In the genomic region with DNA sequence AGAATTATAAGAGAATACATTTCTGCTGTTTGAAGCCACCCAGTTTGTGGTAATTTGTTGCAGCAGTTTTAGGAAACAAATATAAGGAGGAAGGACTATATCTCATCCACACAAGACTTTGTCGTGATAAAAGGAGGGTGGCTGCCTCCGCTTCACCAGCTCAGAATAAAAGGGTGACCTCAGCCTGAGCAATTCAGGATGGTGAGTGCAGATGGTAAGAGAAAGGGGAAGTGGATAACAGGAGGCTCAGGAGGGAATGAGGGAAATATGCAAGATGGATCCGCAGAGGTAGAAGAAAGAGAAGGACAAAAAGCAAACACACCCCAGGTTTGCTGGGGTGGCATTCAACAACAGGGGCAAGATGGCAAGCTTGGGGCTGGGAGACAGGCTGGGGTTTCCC, we compare ENCODE assay signal across 1 cellular context.
TF ChIP-seq lines count a peak whose summit lies in the region.

No MANE protein-coding gene starts in this region.

TF ChIP-seq in GM12878, 131 proteins besides CTCF, POLR2A, EP300 and RAD21 (continued from another document):
- TF ChIP-seq RELA (IDR thresholded peaks at IDR 0.05; ENCODE audit: borderline replicate concordance, partially characterized antibody) (no peak), HCFC1 (IDR thresholded peaks at IDR 0.05; ENCODE audit: low read length) (no peak), YBX1 (IDR thresholded peaks at IDR 0.05) (no peak), RAD51 (IDR thresholded peaks at IDR 0.05) (no peak)
- TF ChIP-seq, protein P1, sequence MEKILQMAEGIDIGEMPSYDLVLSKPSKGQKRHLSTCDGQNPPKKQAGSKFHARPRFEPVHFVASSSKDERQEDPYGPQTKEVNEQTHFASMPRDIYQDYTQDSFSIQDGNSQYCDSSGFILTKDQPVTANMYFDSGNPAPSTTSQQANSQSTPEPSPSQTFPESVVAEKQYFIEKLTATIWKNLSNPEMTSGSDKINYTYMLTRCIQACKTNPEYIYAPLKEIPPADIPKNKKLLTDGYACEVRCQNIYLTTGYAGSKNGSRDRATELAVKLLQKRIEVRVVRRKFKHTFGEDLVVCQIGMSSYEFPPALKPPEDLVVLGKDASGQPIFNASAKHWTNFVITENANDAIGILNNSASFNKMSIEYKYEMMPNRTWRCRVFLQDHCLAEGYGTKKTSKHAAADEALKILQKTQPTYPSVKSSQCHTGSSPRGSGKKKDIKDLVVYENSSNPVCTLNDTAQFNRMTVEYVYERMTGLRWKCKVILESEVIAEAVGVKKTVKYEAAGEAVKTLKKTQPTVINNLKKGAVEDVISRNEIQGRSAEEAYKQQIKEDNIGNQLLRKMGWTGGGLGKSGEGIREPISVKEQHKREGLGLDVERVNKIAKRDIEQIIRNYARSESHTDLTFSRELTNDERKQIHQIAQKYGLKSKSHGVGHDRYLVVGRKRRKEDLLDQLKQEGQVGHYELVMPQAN (conservative IDR thresholded peaks at IDR 0.05) = no peak
